In the genomic region with DNA sequence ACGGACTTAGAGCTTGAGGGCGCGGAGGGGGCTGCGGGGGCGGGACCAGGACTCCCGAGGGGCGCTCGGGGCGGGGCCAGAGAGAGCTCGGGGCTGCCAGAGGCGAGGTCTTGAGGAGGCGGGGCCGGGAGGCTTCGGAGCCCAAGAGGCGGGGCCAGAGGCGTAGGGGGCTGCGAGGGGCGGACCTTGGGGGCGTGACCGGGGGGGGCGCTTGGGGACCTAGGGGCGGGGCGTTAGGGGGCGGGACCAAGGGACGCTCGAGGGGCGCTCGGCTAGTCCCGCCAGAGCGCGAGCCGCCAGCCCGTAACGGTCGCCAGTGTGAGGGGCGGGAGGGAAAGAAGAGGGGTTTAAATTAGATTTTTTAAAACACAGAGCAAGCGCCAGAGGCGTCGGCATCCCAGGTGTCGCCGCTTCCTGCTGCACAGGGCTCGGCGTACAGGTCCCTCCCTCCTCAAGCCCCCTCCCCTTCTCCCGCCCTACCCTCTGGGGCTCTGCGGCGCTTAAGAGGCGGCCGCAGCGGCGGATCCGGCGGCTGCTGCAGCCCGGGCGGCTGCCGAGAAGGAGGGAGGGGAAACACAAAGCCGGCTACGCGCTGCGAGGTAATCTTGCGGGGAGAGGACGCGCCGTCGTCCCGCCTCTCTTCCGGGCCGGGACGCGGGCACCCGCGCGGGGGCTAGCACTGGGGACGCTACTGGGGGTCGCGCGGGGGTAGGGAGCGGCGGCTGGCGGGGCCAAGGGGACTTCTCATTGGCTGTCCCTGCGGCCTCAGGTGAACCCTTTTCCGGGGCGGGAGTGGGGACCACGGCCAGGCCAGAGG, we compare ENCODE assay signal across 1 cellular context.
A peak's percentile ranks its signal among the peaks of the same experiment; 100 is the strongest.
TF ChIP-seq lines count a peak whose summit lies in the region.

A gene with protein sequence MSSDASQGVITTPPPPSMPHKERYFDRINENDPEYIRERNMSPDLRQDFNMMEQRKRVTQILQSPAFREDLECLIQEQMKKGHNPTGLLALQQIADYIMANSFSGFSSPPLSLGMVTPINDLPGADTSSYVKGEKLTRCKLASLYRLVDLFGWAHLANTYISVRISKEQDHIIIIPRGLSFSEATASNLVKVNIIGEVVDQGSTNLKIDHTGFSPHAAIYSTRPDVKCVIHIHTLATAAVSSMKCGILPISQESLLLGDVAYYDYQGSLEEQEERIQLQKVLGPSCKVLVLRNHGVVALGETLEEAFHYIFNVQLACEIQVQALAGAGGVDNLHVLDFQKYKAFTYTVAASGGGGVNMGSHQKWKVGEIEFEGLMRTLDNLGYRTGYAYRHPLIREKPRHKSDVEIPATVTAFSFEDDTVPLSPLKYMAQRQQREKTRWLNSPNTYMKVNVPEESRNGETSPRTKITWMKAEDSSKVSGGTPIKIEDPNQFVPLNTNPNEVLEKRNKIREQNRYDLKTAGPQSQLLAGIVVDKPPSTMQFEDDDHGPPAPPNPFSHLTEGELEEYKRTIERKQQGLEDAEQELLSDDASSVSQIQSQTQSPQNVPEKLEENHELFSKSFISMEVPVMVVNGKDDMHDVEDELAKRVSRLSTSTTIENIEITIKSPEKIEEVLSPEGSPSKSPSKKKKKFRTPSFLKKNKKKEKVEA (plus strand): TSS at position 284 of the 817 bp plus-strand sequence. CDS start 92,670 bp downstream, outside the sequence.

TF ChIP-seq in HepG2, 621 proteins besides CTCF, POLR2A, EP300 and RAD21 (continued from another document and continues in another):
- TF ChIP-seq HHEX (CRISPR knock-in tag; IDR thresholded peaks at IDR 0.05), result no peak
- TF ChIP-seq TEAD2 (CRISPR knock-in tag; IDR thresholded peaks at IDR 0.05), result no peak
- TF ChIP-seq ZSCAN29 (CRISPR knock-in tag; conservative IDR thresholded peaks at IDR 0.05), result no peak
- no peak for TF ChIP-seq TCF12 (IDR thresholded peaks at IDR 0.05)
- no peak for TF ChIP-seq TCF12 (CRISPR knock-in tag; IDR thresholded peaks at IDR 0.05)
- no peak for TF ChIP-seq NONO (IDR thresholded peaks at IDR 0.05)
- no peak; the same call in 1 of the 2 replicates for TF ChIP-seq NONO (CRISPR knock-in tag; conservative IDR thresholded peaks at IDR 0.05)
- no peak for TF ChIP-seq ASH2L (IDR thresholded peaks at IDR 0.05; ENCODE audit: insufficient read length, low read depth, low read length)
- TF ChIP-seq MAZ (IDR thresholded peaks at IDR 0.05; ENCODE audit: borderline replicate concordance, low read depth, low read length), result peak; percentile 43; the same call in 1 of the 2 replicates
- TF ChIP-seq MAZ (CRISPR knock-in tag; IDR thresholded peaks at IDR 0.05; ENCODE audit: low read depth), result no peak; the same call in 1 of the 2 replicates
- TF ChIP-seq SOX13 (IDR thresholded peaks at IDR 0.05), result 0 out of 2 replicates have a peak, but pooled peaks have one; percentile 28
- no peak for TF ChIP-seq SOX13 (CRISPR knock-in tag; conservative IDR thresholded peaks at IDR 0.05 in 1 of 2, IDR thresholded peaks at IDR 0.05 in 1 of 2)
- TF ChIP-seq ZNF207 (IDR thresholded peaks at IDR 0.05; ENCODE audit: borderline replicate concordance), result no peak
- peak; percentile 74; the same call in 1 of the 2 replicates for TF ChIP-seq NAIF1 (CRISPR knock-in tag; IDR thresholded peaks at IDR 0.05; ENCODE audit: borderline replicate concordance)
- TF ChIP-seq, protein P1, sequence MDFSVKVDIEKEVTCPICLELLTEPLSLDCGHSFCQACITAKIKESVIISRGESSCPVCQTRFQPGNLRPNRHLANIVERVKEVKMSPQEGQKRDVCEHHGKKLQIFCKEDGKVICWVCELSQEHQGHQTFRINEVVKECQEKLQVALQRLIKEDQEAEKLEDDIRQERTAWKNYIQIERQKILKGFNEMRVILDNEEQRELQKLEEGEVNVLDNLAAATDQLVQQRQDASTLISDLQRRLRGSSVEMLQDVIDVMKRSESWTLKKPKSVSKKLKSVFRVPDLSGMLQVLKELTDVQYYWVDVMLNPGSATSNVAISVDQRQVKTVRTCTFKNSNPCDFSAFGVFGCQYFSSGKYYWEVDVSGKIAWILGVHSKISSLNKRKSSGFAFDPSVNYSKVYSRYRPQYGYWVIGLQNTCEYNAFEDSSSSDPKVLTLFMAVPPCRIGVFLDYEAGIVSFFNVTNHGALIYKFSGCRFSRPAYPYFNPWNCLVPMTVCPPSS (IDR thresholded peaks at IDR 0.05), result no peak
- no peak for TF ChIP-seq HOXA9 (CRISPR knock-in tag; IDR thresholded peaks at IDR 0.05; ENCODE audit: borderline replicate concordance)
- TF ChIP-seq RFX3 (CRISPR knock-in tag; IDR thresholded peaks at IDR 0.05), result no peak
- no peak for TF ChIP-seq GZF1 (CRISPR knock-in tag; IDR thresholded peaks at IDR 0.05)
- peak; percentile 22; the same call in 1 of the 2 replicates for TF ChIP-seq PHF20 (CRISPR knock-in tag; IDR thresholded peaks at IDR 0.05)
- TF ChIP-seq ZNF3 (CRISPR knock-in tag; IDR thresholded peaks at IDR 0.05), result no peak
- no peak for TF ChIP-seq ZNF446 (CRISPR knock-in tag; IDR thresholded peaks at IDR 0.05)
- TF ChIP-seq NCOA2 (CRISPR knock-in tag; IDR thresholded peaks at IDR 0.05), result no peak
- TF ChIP-seq ZNF644 (CRISPR knock-in tag; IDR thresholded peaks at IDR 0.05; ENCODE audit: low read depth), result no peak
- TF ChIP-seq ISL2 (CRISPR knock-in tag; IDR thresholded peaks at IDR 0.05), result no peak
- TF ChIP-seq ZBTB3 (CRISPR knock-in tag; IDR thresholded peaks at IDR 0.05; ENCODE audit: borderline replicate concordance, low read depth), result no peak
- TF ChIP-seq, protein P2, sequence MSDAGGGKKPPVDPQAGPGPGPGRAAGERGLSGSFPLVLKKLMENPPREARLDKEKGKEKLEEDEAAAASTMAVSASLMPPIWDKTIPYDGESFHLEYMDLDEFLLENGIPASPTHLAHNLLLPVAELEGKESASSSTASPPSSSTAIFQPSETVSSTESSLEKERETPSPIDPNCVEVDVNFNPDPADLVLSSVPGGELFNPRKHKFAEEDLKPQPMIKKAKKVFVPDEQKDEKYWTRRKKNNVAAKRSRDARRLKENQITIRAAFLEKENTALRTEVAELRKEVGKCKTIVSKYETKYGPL (CRISPR knock-in tag; IDR thresholded peaks at IDR 0.05), result no peak
- TF ChIP-seq, protein P3, sequence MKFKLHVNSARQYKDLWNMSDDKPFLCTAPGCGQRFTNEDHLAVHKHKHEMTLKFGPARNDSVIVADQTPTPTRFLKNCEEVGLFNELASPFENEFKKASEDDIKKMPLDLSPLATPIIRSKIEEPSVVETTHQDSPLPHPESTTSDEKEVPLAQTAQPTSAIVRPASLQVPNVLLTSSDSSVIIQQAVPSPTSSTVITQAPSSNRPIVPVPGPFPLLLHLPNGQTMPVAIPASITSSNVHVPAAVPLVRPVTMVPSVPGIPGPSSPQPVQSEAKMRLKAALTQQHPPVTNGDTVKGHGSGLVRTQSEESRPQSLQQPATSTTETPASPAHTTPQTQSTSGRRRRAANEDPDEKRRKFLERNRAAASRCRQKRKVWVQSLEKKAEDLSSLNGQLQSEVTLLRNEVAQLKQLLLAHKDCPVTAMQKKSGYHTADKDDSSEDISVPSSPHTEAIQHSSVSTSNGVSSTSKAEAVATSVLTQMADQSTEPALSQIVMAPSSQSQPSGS (CRISPR knock-in tag; IDR thresholded peaks at IDR 0.05), result no peak
- TF ChIP-seq ZNF333 (CRISPR knock-in tag; IDR thresholded peaks at IDR 0.05; ENCODE audit: borderline replicate concordance), result no peak
- TF ChIP-seq, protein P4, sequence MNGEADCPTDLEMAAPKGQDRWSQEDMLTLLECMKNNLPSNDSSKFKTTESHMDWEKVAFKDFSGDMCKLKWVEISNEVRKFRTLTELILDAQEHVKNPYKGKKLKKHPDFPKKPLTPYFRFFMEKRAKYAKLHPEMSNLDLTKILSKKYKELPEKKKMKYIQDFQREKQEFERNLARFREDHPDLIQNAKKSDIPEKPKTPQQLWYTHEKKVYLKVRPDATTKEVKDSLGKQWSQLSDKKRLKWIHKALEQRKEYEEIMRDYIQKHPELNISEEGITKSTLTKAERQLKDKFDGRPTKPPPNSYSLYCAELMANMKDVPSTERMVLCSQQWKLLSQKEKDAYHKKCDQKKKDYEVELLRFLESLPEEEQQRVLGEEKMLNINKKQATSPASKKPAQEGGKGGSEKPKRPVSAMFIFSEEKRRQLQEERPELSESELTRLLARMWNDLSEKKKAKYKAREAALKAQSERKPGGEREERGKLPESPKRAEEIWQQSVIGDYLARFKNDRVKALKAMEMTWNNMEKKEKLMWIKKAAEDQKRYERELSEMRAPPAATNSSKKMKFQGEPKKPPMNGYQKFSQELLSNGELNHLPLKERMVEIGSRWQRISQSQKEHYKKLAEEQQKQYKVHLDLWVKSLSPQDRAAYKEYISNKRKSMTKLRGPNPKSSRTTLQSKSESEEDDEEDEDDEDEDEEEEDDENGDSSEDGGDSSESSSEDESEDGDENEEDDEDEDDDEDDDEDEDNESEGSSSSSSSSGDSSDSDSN (CRISPR knock-in tag; IDR thresholded peaks at IDR 0.05), result peak; percentile 72; the same call in 1 of the 2 replicates
- no peak for TF ChIP-seq ZBTB20 (CRISPR knock-in tag; IDR thresholded peaks at IDR 0.05; ENCODE audit: borderline replicate concordance, low read depth)
- TF ChIP-seq ZNF549 (CRISPR knock-in tag; IDR thresholded peaks at IDR 0.05), result no peak
- no peak for TF ChIP-seq ZNF296 (CRISPR knock-in tag; conservative IDR thresholded peaks at IDR 0.05)
- TF ChIP-seq, protein P5, sequence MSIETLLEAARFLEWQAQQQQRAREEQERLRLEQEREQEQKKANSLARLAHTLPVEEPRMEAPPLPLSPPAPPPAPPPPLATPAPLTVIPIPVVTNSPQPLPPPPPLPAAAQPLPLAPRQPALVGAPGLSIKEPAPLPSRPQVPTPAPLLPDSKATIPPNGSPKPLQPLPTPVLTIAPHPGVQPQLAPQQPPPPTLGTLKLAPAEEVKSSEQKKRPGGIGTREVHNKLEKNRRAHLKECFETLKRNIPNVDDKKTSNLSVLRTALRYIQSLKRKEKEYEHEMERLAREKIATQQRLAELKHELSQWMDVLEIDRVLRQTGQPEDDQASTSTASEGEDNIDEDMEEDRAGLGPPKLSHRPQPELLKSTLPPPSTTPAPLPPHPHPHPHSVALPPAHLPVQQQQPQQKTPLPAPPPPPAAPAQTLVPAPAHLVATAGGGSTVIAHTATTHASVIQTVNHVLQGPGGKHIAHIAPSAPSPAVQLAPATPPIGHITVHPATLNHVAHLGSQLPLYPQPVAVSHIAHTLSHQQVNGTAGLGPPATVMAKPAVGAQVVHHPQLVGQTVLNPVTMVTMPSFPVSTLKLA (IDR thresholded peaks at IDR 0.05), result no peak
- no peak for TF ChIP-seq ZNF260 (CRISPR knock-in tag; IDR thresholded peaks at IDR 0.05; ENCODE audit: borderline replicate concordance, low read depth)
- no peak for TF ChIP-seq MYC (CRISPR knock-in tag; IDR thresholded peaks at IDR 0.05; ENCODE audit: borderline replicate concordance)
- TF ChIP-seq ZSCAN9 (CRISPR knock-in tag; IDR thresholded peaks at IDR 0.05; ENCODE audit: borderline replicate concordance), result no peak
- TF ChIP-seq JARID2 (CRISPR knock-in tag; IDR thresholded peaks at IDR 0.05; ENCODE audit: insufficient replicate concordance), result no peak
- TF ChIP-seq, protein P6, sequence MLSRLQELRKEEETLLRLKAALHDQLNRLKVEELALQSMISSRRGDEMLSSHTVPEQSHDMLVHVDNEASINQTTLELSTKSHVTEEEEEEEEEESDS (CRISPR knock-in tag; IDR thresholded peaks at IDR 0.05; ENCODE audit: borderline replicate concordance), result no peak
- TF ChIP-seq YEATS2 (CRISPR knock-in tag; IDR thresholded peaks at IDR 0.05; ENCODE audit: borderline replicate concordance), result no peak
- TF ChIP-seq, protein P7, sequence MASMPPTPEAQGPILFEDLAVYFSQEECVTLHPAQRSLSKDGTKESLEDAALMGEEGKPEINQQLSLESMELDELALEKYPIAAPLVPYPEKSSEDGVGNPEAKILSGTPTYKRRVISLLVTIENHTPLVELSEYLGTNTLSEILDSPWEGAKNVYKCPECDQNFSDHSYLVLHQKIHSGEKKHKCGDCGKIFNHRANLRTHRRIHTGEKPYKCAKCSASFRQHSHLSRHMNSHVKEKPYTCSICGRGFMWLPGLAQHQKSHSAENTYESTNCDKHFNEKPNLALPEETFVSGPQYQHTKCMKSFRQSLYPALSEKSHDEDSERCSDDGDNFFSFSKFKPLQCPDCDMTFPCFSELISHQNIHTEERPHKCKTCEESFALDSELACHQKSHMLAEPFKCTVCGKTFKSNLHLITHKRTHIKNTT (CRISPR knock-in tag; IDR thresholded peaks at IDR 0.05), result no peak
- no peak for TF ChIP-seq CBX1 (IDR thresholded peaks at IDR 0.05; ENCODE audit: low read depth)
- TF ChIP-seq ZNF761 (CRISPR knock-in tag; conservative IDR thresholded peaks at IDR 0.05), result no peak
- no peak for TF ChIP-seq FOXK2 (IDR thresholded peaks at IDR 0.05)
- 0 out of 2 replicates have a peak, but pooled peaks have one; percentile 41 for TF ChIP-seq ZNF543 (CRISPR knock-in tag; IDR thresholded peaks at IDR 0.05)
- no peak for TF ChIP-seq ZNF343 (CRISPR knock-in tag; IDR thresholded peaks at IDR 0.05)
- no peak; the same call in 1 of the 2 replicates for TF ChIP-seq ZC3H13 (CRISPR knock-in tag; IDR thresholded peaks at IDR 0.05)
- no peak for TF ChIP-seq HMG20B (CRISPR knock-in tag; conservative IDR thresholded peaks at IDR 0.05)
- TF ChIP-seq, protein P8, sequence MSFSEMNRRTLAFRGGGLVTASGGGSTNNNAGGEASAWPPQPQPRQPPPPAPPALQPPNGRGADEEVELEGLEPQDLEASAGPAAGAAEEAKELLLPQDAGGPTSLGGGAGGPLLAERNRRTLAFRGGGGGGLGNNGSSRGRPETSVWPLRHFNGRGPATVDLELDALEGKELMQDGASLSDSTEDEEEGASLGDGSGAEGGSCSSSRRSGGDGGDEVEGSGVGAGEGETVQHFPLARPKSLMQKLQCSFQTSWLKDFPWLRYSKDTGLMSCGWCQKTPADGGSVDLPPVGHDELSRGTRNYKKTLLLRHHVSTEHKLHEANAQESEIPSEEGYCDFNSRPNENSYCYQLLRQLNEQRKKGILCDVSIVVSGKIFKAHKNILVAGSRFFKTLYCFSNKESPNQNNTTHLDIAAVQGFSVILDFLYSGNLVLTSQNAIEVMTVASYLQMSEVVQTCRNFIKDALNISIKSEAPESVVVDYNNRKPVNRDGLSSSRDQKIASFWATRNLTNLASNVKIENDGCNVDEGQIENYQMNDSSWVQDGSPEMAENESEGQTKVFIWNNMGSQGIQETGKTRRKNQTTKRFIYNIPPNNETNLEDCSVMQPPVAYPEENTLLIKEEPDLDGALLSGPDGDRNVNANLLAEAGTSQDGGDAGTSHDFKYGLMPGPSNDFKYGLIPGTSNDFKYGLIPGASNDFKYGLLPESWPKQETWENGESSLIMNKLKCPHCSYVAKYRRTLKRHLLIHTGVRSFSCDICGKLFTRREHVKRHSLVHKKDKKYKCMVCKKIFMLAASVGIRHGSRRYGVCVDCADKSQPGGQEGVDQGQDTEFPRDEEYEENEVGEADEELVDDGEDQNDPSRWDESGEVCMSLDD (CRISPR knock-in tag; IDR thresholded peaks at IDR 0.05; ENCODE audit: borderline replicate concordance), result no peak
- no peak for TF ChIP-seq ZNF101 (CRISPR knock-in tag; IDR thresholded peaks at IDR 0.05; ENCODE audit: borderline replicate concordance, low read depth)
- TF ChIP-seq ZNF430 (CRISPR knock-in tag; IDR thresholded peaks at IDR 0.05), result no peak
- no peak for TF ChIP-seq MTF1 (CRISPR knock-in tag; IDR thresholded peaks at IDR 0.05)
- TF ChIP-seq ZKSCAN8 (CRISPR knock-in tag; IDR thresholded peaks at IDR 0.05; ENCODE audit: borderline replicate concordance), result no peak
- no peak for TF ChIP-seq ZNF839 (CRISPR knock-in tag; IDR thresholded peaks at IDR 0.05; ENCODE audit: borderline replicate concordance)
- no peak for TF ChIP-seq PAF1 (CRISPR knock-in tag; IDR thresholded peaks at IDR 0.05)
